13 cellular contexts compared by ENCODE assay signal in genomic region chr10:60734226-60734625, GRCh38. TPM values are rescaled to one million over a fixed set of nuclear protein-coding genes. Genes with fewer than 3 reads are reported as not detected.
DNase-seq lines count a peak whose midpoint lies in the region; ATAC-seq lines count a peak whose summit lies in the region.
"Had no signal": no experiment of that assay in that cellular context is flagged by ENCODE, and none has a peak within 500 bp of the region (broad histone marks: within the 10 kb centered on the region; RNA-seq: fewer than 3 reads in every experiment).

No MANE protein-coding gene starts in this region.

- H3K27ac Mint-ChIP-seq in T-helper 2 cell treated with Interferon-gamma antibody and Interleukin-4, amounts not matched to agents 5 μg/mL and 100 μg/mL, for 36 hours, result no peak overlapping the region
- H3K27ac Mint-ChIP-seq in T-cell, result peak overlapping the region in 1 of 2 donors; percentile 69

- peaks cover 28% of the 10 kb centered on the region for H3K4me1 ChIP-seq in iPS-20b (ENCODE audit: insufficient read depth, low read length)
- H3K4me1 ChIP-seq: colonic mucosa had no signal

- CTCF ChIA-PET in T-cell (lab: Charles Lee), result interaction anchor here in 1 of 2 donors (0.7 to 1.1 kb wide), 2 partner anchors 33 to 44 kb away, joined by 3 to 4 read pairs; partner anchors contain the start of gene CDK1

- no peak for DNase-seq in T-helper 2 cell treated with Interferon-gamma antibody and Interleukin-4, amounts not matched to agents 5 μg/mL and 100 μg/mL, for 36 hours (ENCODE audit: low spot score)
- DNase-seq in T-helper 2 cell, result no peak
- no peak for DNase-seq in T-cell
- DNase-seq in stimulated activated naive CD4-positive, alpha-beta T cell treated with Interleukin-2 at 50 U/mL for 16 hours (lab: John Stamatoyannopoulos, UW), result no peak
- DNase-seq in COLO668 (lab: John Stamatoyannopoulos, UW; ENCODE audit: unreplicated experiment), result no peak
- DNase-seq: adrenal gland, colonic mucosa, NCI-H1417, NCI-H524, sigmoid colon had no signal

- H3K4me3 ChIP-seq in iPS-20b (ENCODE audit: low read length) (0 out of 2 replicates have a peak overlapping the region, but pooled peaks have one; percentile 86), skin epidermis (peak overlapping the region in 4 of 7 experiments; percentile 54 to 68 (median 59))

- POLR2A ChIA-PET in T-cell (lab: Charles Lee), result interaction anchor here (0.6 kb wide), 2 partner anchors 84 to 163 kb away, joined by 3 to 6 read pairs; no protein-coding TSS in a partner anchor

- no peak overlapping the region for H3K27ac ChIP-seq in iPS-20b (ENCODE audit: low read length)
- peak overlapping the region in 8 of 21 experiments; percentile 20 to 97 (median 90) for H3K27ac ChIP-seq in skin epidermis
- H3K27ac ChIP-seq: adrenal gland, colonic mucosa, sigmoid colon had no signal

- peak overlapping the region; percentile 49 for H3K4me3 Mint-ChIP-seq in T-helper 2 cell treated with Interferon-gamma antibody and Interleukin-4, amounts not matched to agents 5 μg/mL and 100 μg/mL, for 36 hours
- peak overlapping the region; percentile 52 to 96 (median 72) for H3K4me3 Mint-ChIP-seq in T-cell

- no peaks in the 10 kb centered on the region for H3K9me3 Mint-ChIP-seq in T-helper 2 cell treated with Interferon-gamma antibody and Interleukin-4, amounts not matched to agents 5 μg/mL and 100 μg/mL, for 36 hours
- H3K9me3 Mint-ChIP-seq in T-cell, result no peaks in the 10 kb centered on the region

- H3K27me3 ChIP-seq in iPS-20b (ENCODE audit: insufficient read depth, low read length), result peaks cover 40% of the 10 kb centered on the region
- H3K27me3 ChIP-seq: colonic mucosa had no signal

- no peaks in the 10 kb centered on the region for H3K36me3 ChIP-seq in iPS-20b (ENCODE audit: insufficient read depth, low read depth, low read length)
- H3K36me3 ChIP-seq: adrenal gland, colonic mucosa, sigmoid colon had no signal

- peaks cover 13% of the 10 kb centered on the region for H3K27me3 Mint-ChIP-seq in T-helper 2 cell treated with Interferon-gamma antibody and Interleukin-4, amounts not matched to agents 5 μg/mL and 100 μg/mL, for 36 hours (ENCODE audit: low read depth)
- peaks cover 0 to 5% of the 10 kb centered on the region in 2 donors for H3K27me3 Mint-ChIP-seq in T-cell

- no peak overlapping the region for H3K9ac ChIP-seq in iPS-20b (ENCODE audit: low read depth, low read length)

- H3K9me3 ChIP-seq in iPS-20b (ENCODE audit: insufficient read depth, low read depth, low read length), result no peaks in the 10 kb centered on the region
- H3K9me3 ChIP-seq: adrenal gland, colonic mucosa, sigmoid colon had no signal

- H3K36me3 Mint-ChIP-seq in T-helper 2 cell treated with Interferon-gamma antibody and Interleukin-4, amounts not matched to agents 5 μg/mL and 100 μg/mL, for 36 hours (ENCODE audit: low read depth), result no peaks in the 10 kb centered on the region
- no peaks in the 10 kb centered on the region for H3K36me3 Mint-ChIP-seq in T-cell

- H3K4me1 Mint-ChIP-seq in T-helper 2 cell treated with Interferon-gamma antibody and Interleukin-4, amounts not matched to agents 5 μg/mL and 100 μg/mL, for 36 hours (ENCODE audit: low read depth), result peaks cover 29% of the 10 kb centered on the region
- peaks cover 31 to 38% (median 35%) of the 10 kb centered on the region in 3 donors for H3K4me1 Mint-ChIP-seq in T-cell

- ATAC-seq in T-cell (replicated peaks in 1 of 4), result no peak
- ATAC-seq in GM21825 (IDR thresholded peaks at IDR 0.05; ENCODE audit: unreplicated experiment), result no peak

RNA-seq across cellular contexts. Expression of gene CDK1, which starts 44.1 kb away (rescaled TPM):
- total RNA-seq in T-cell, result 1 to 10 TPM; 1.2 to 2.0 (median 1.6) TPM
